ENCODE assay signal across 8 cellular contexts in genomic region chr5:73120222-73121108, GRCh38. TPM values are rescaled to one million over a fixed set of nuclear protein-coding genes. Genes with fewer than 3 reads are reported as not detected.
DNase-seq lines count a peak whose midpoint lies in the region; ATAC-seq, FAIRE-seq and TF ChIP-seq lines count a peak whose summit lies in the region.

A gene with protein sequence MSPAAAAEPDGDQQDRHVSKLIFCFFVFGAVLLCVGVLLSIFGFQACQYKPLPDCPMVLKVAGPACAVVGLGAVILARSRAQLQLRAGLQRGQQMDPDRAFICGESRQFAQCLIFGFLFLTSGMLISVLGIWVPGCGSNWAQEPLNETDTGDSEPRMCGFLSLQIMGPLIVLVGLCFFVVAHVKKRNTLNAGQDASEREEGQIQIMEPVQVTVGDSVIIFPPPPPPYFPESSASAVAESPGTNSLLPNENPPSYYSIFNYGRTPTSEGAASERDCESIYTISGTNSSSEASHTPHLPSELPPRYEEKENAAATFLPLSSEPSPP (plus strand): TSS chr5:73120575. CDS start chr5:73123374, 2,799 bp downstream.

- peaks cover 0 to 20% (median 2%) of the 10 kb centered on the region in 3 donors for H3K27me3 ChIP-seq in psoas muscle (ENCODE audit: insufficient read depth in 3 of 3, low read length in 2 of 3)

- intact Hi-C loops in activated CD4-positive, alpha-beta T cell treated with anti-CD3 and anti-CD28 coated beads for 36 hours (cut with DNase I, micrococcal nuclease): no loop called here
- intact Hi-C loops in activated CD4-positive, alpha-beta T cell treated with anti-CD3 and anti-CD28 coated beads, Interleukin-2, amount 10 ng/mL, durations not matched to agents 24 days and 14 days (cut with micrococcal nuclease): no loop called here
- intact Hi-C loops in left ventricle myocardium superior (cut with micrococcal nuclease) (no loop called here), psoas muscle (cut with DNase I) (no loop called here)

- POLR2A ChIA-PET in activated CD4-positive, alpha-beta T cell treated with anti-CD3 and anti-CD28 coated beads for 36 hours (lab: Charles Lee): interaction anchor here (0.6 kb wide), 1 partner anchor 259 kb away, joined by 4 read pairs; no protein-coding TSS in a partner anchor

- DNase-seq in activated CD4-positive, alpha-beta T cell treated with anti-CD3 and anti-CD28 coated beads for 36 hours: peak; percentile 10
- DNase-seq in activated CD4-positive, alpha-beta T cell treated with anti-CD3 and anti-CD28 coated beads, Interleukin-2, amount 10 ng/mL, durations not matched to agents 24 days and 14 days: no peak
- DNase-seq in activated naive CD8-positive, alpha-beta T cell treated with anti-CD3 and anti-CD28 coated beads for 36 hours: peak; percentile 22
- peak; percentile 42 for DNase-seq in left ventricle myocardium superior
- peak; percentile 45 to 68 for DNase-seq in psoas muscle
- no peak for DNase-seq in NCI-H524 treated with DMSO at 0.1 percent for 48 hours (lab: John Stamatoyannopoulos, UW)
- DNase-seq in GM12891 (ENCODE audit: insufficient read length, low spot score): no peak

- CTCF ChIA-PET in activated CD4-positive, alpha-beta T cell treated with anti-CD3 and anti-CD28 coated beads for 36 hours (lab: Charles Lee): no interaction called here

- H3K4me3 Mint-ChIP-seq in activated CD4-positive, alpha-beta T cell treated with anti-CD3 and anti-CD28 coated beads for 36 hours: peak within 1 kb of the TSS; percentile 29
- no peak within 1 kb of the TSS for H3K4me3 Mint-ChIP-seq in activated CD4-positive, alpha-beta T cell treated with anti-CD3 and anti-CD28 coated beads, Interleukin-2, amount 10 ng/mL, durations not matched to agents 24 days and 14 days
- peak within 1 kb of the TSS; percentile 35 for H3K4me3 Mint-ChIP-seq in activated naive CD8-positive, alpha-beta T cell treated with anti-CD3 and anti-CD28 coated beads for 36 hours

- no peak for TF ChIP-seq POLR2A in GM12891 (IDR thresholded peaks at IDR 0.05; ENCODE audit: low read depth, low read length)

- WGBS in psoas muscle, 3 donors: 1 to 2% (median 1%) methylated on average over 56 to 94 of the region's 94 CpGs

- no peaks in the 10 kb centered on the region for H3K9me3 Mint-ChIP-seq in activated CD4-positive, alpha-beta T cell treated with anti-CD3 and anti-CD28 coated beads for 36 hours (ENCODE audit: low read depth)
- no peaks in the 10 kb centered on the region for H3K9me3 Mint-ChIP-seq in activated CD4-positive, alpha-beta T cell treated with anti-CD3 and anti-CD28 coated beads, Interleukin-2, amount 10 ng/mL, durations not matched to agents 24 days and 14 days
- no peaks in the 10 kb centered on the region for H3K9me3 Mint-ChIP-seq in activated naive CD8-positive, alpha-beta T cell treated with anti-CD3 and anti-CD28 coated beads for 36 hours

- H3K27me3 Mint-ChIP-seq in activated CD4-positive, alpha-beta T cell treated with anti-CD3 and anti-CD28 coated beads for 36 hours: peaks cover 73% of the 10 kb centered on the region
- peaks cover 62% of the 10 kb centered on the region for H3K27me3 Mint-ChIP-seq in activated CD4-positive, alpha-beta T cell treated with anti-CD3 and anti-CD28 coated beads, Interleukin-2, amount 10 ng/mL, durations not matched to agents 24 days and 14 days
- peaks cover 83% of the 10 kb centered on the region for H3K27me3 Mint-ChIP-seq in activated naive CD8-positive, alpha-beta T cell treated with anti-CD3 and anti-CD28 coated beads for 36 hours

- H3K36me3 Mint-ChIP-seq in activated CD4-positive, alpha-beta T cell treated with anti-CD3 and anti-CD28 coated beads for 36 hours (ENCODE audit: low read depth): no peaks in the 10 kb centered on the region
- peaks cover 3% of the 10 kb centered on the region for H3K36me3 Mint-ChIP-seq in activated CD4-positive, alpha-beta T cell treated with anti-CD3 and anti-CD28 coated beads, Interleukin-2, amount 10 ng/mL, durations not matched to agents 24 days and 14 days (ENCODE audit: low read depth)
- H3K36me3 Mint-ChIP-seq in activated naive CD8-positive, alpha-beta T cell treated with anti-CD3 and anti-CD28 coated beads for 36 hours: peaks cover 2% of the 10 kb centered on the region

- no peak for ATAC-seq in activated CD4-positive, alpha-beta T cell treated with anti-CD3 and anti-CD28 coated beads for 36 hours
- ATAC-seq in left ventricle myocardium superior (peak; percentile 73), psoas muscle (peak; percentile 66 to 82 (median 79)), GM19324 (IDR thresholded peaks at IDR 0.05; ENCODE audit: low FRiP score, unreplicated experiment) (no peak)

- H3K4me1 Mint-ChIP-seq in activated CD4-positive, alpha-beta T cell treated with anti-CD3 and anti-CD28 coated beads for 36 hours: peaks cover 21% of the 10 kb centered on the region
- peaks cover 2% of the 10 kb centered on the region for H3K4me1 Mint-ChIP-seq in activated CD4-positive, alpha-beta T cell treated with anti-CD3 and anti-CD28 coated beads, Interleukin-2, amount 10 ng/mL, durations not matched to agents 24 days and 14 days
- H3K4me1 Mint-ChIP-seq in activated naive CD8-positive, alpha-beta T cell treated with anti-CD3 and anti-CD28 coated beads for 36 hours: peaks cover 21% of the 10 kb centered on the region

- TF ChIP-seq CTCF in psoas muscle (IDR thresholded peaks at IDR 0.05): no peak

- peak within 1 kb of the TSS; percentile 46 for H3K27ac ChIP-seq in psoas muscle

- no peak within 1 kb of the TSS for H3K27ac Mint-ChIP-seq in activated CD4-positive, alpha-beta T cell treated with anti-CD3 and anti-CD28 coated beads for 36 hours
- no peak within 1 kb of the TSS for H3K27ac Mint-ChIP-seq in activated CD4-positive, alpha-beta T cell treated with anti-CD3 and anti-CD28 coated beads, Interleukin-2, amount 10 ng/mL, durations not matched to agents 24 days and 14 days
- no peak within 1 kb of the TSS for H3K27ac Mint-ChIP-seq in activated naive CD8-positive, alpha-beta T cell treated with anti-CD3 and anti-CD28 coated beads for 36 hours

- H3K36me3 ChIP-seq in psoas muscle (ENCODE audit: insufficient read depth in 1 of 2, low read depth in 1 of 2): no peaks in the 10 kb centered on the region

- H3K9me3 ChIP-seq in psoas muscle: no peaks in the 10 kb centered on the region

- FAIRE-seq in GM12891 (lab: Jason Lieb, UNC): no peak

- peaks cover 4% of the 10 kb centered on the region for H3K4me1 ChIP-seq in psoas muscle

- peak within 1 kb of the TSS; percentile 62 for H3K4me3 ChIP-seq in psoas muscle

TF ChIP-seq in GM12891, 5 proteins besides CTCF, POLR2A, EP300 and RAD21:
- TF ChIP-seq TAF1 (IDR thresholded peaks at IDR 0.05; ENCODE audit: low read depth, low read length): no peak
- TF ChIP-seq POLR2AphosphoS5 (IDR thresholded peaks at IDR 0.05; ENCODE audit: low read depth, low read length): no peak
- TF ChIP-seq PAX5 (IDR thresholded peaks at IDR 0.05; ENCODE audit: insufficient read depth, low read length, severe bottlenecking): no peak
- TF ChIP-seq POU2F2 (IDR thresholded peaks at IDR 0.05; ENCODE audit: low read depth, low read length): no peak
- no peak for TF ChIP-seq SPI1 (IDR thresholded peaks at IDR 0.05; ENCODE audit: low read depth, low read length)
TF ChIP-seq in GM12891: peak in this region for 0.

RNA-seq across cellular contexts. Expression of the gene that starts here (rescaled TPM):
- not detected for total RNA-seq in activated CD4-positive, alpha-beta T cell treated with anti-CD3 and anti-CD28 coated beads for 36 hours
- total RNA-seq in activated CD4-positive, alpha-beta T cell treated with anti-CD3 and anti-CD28 coated beads, Interleukin-2, amount 10 ng/mL, durations not matched to agents 24 days and 14 days: not detected in 2 replicates
- not detected for total RNA-seq in activated naive CD8-positive, alpha-beta T cell treated with anti-CD3 and anti-CD28 coated beads for 36 hours
- not detected for total RNA-seq in left ventricle myocardium superior
- 1 to 10 TPM in 1 of 4 donors, under 1 TPM in 3; 0.30 to 1.1 (median 0.44) TPM for total RNA-seq in psoas muscle
- under 1 TPM; 0.25 to 0.89 (median 0.48) TPM for polyA plus RNA-seq in psoas muscle
- polyA plus RNA-seq in GM12891 (2012; ENCODE audit: low read depth, missing spikeins): not detected

Comparison
In these comparisons a context has a peak if more than half of its experiments do, and no peak if none do; other contexts are left out.
1. Peak in DNase-seq in activated CD4-positive, alpha-beta T cell treated with anti-CD3 and anti-CD28 coated beads for 36 hours; RNA of the gene not detected or under 1 TPM.
2. Peak in DNase-seq in activated naive CD8-positive, alpha-beta T cell treated with anti-CD3 and anti-CD28 coated beads for 36 hours; RNA of the gene not detected or under 1 TPM.
3. Peak in DNase-seq and ATAC-seq in left ventricle myocardium superior; RNA of the gene not detected or under 1 TPM.
4. ATAC-seq: peak in psoas muscle (4 of 4); none in activated CD4-positive, alpha-beta T cell treated with anti-CD3 and anti-CD28 coated beads for 36 hours (single experiment) and GM19324 (single experiment).
5. DNase-seq: peak in psoas muscle (2 of 2); none in activated CD4-positive, alpha-beta T cell treated with anti-CD3 and anti-CD28 coated beads, Interleukin-2, amount 10 ng/mL, durations not matched to agents 24 days and 14 days (single experiment), NCI-H524 treated with DMSO at 0.1 percent for 48 hours (single experiment) and GM12891 (single experiment).